In genomic region chr17:80866050-80866793, GRCh38 we compare ENCODE assay signal across 8 cellular contexts.
DNase-seq lines count a peak whose midpoint lies in the region; ATAC-seq and TF ChIP-seq lines count a peak whose summit lies in the region.

No MANE protein-coding gene starts in this region.

- H3K27ac ChIP-seq in DND-41 (ENCODE audit: low read length), result no peak overlapping the region
- no peak overlapping the region for H3K27ac ChIP-seq in prostate gland

- WGBS in prostate gland, result 19% methylated on average over 8 of the region's 8 CpGs

- DNase-seq in DND-41, result peak; percentile 69
- DNase-seq in MG63, result peak; percentile 71
- DNase-seq in SK-MEL-5 (ENCODE audit: low read depth, low spot score), result peak; percentile 90
- DNase-seq in activated naive CD4-positive, alpha-beta T cell treated with anti-CD3 and anti-CD28 coated beads, Interleukin-2, amount 10 ng/mL, durations not matched to agents 7 days and 5 days, result peak; percentile 83
- DNase-seq in glomerular visceral epithelial cell (ENCODE audit: extremely low spot score), result peak; percentile 70
- peak; percentile 44 for DNase-seq in prostate gland (ENCODE audit: low spot score)

- peak overlapping the region; percentile 25 for H3K27ac Mint-ChIP-seq in activated naive CD4-positive, alpha-beta T cell treated with anti-CD3 and anti-CD28 coated beads, Interleukin-2, amount 10 ng/mL, durations not matched to agents 7 days and 5 days

- no peak overlapping the region for H3K4me3 Mint-ChIP-seq in activated naive CD4-positive, alpha-beta T cell treated with anti-CD3 and anti-CD28 coated beads, Interleukin-2, amount 10 ng/mL, durations not matched to agents 7 days and 5 days

- H3K4me2 ChIP-seq in DND-41 (ENCODE audit: insufficient read depth, low read length), result no peak overlapping the region

- H3K9me3 ChIP-seq in DND-41 (ENCODE audit: insufficient read depth, low read length, severe bottlenecking), result no peaks in the 10 kb centered on the region
- H3K9me3 ChIP-seq in MG63, result no peaks in the 10 kb centered on the region
- no peaks in the 10 kb centered on the region for H3K9me3 ChIP-seq in prostate gland

- in situ Hi-C loops in SK-MEL-5 (cut with HindIII; ENCODE audit: low pct_unique_long_range_greater_than_20kb, low sequenced_read_pairs), result loop anchor here (10.0 kb wide), 1 partner anchor 251 kb away; no protein-coding TSS in a partner anchor

- intact Hi-C loops in prostate gland (cut with DNase I), result loop anchor here (2.0 to 10.0 kb wide), 3 partner anchors 105 to 439 kb away; partner anchors contain the start of gene RPTOR

- no peaks in the 10 kb centered on the region for H3K79me2 ChIP-seq in DND-41 (ENCODE audit: insufficient read depth, low read length)

- H4K20me1 ChIP-seq in DND-41 (ENCODE audit: insufficient read depth, low read length), result no peaks in the 10 kb centered on the region

- H3K27me3 Mint-ChIP-seq in activated naive CD4-positive, alpha-beta T cell treated with anti-CD3 and anti-CD28 coated beads, Interleukin-2, amount 10 ng/mL, durations not matched to agents 7 days and 5 days, result no peaks in the 10 kb centered on the region

- H3K9ac ChIP-seq in DND-41 (ENCODE audit: low read depth, low read length), result no peak overlapping the region

- H3K4me1 ChIP-seq in DND-41 (ENCODE audit: insufficient read depth, low read length), result peaks cover 4% of the 10 kb centered on the region; the same call in 1 of the 2 replicates
- no peaks in the 10 kb centered on the region for H3K4me1 ChIP-seq in prostate gland (replicated peaks)

- H3K27me3 ChIP-seq in DND-41 (ENCODE audit: insufficient read depth, low read length, poor library complexity) (no peaks in the 10 kb centered on the region), MG63 (no peaks in the 10 kb centered on the region), prostate gland (replicated peaks; ENCODE audit: insufficient read depth) (no peaks in the 10 kb centered on the region)

- peak; percentile 84 for ATAC-seq in DND-41 (ENCODE audit: insufficient read depth, low read depth)
- ATAC-seq in HG03565 (IDR thresholded peaks at IDR 0.05; ENCODE audit: unreplicated experiment), result no peak
- no peak for ATAC-seq in HG03571 (IDR thresholded peaks at IDR 0.05; ENCODE audit: unreplicated experiment)

- H3K4me3 ChIP-seq in DND-41 (ENCODE audit: low read depth in 1 of 2, low read length in 2 of 2) (no peak overlapping the region), MG63 (no peak overlapping the region), prostate gland (no peak overlapping the region)

- no peak for TF ChIP-seq POLR2A in prostate gland (IDR thresholded peaks at IDR 0.05)

- CTCF ChIA-PET in activated naive CD4-positive, alpha-beta T cell treated with anti-CD3 and anti-CD28 coated beads, Interleukin-2, amount 10 ng/mL, durations not matched to agents 7 days and 5 days (lab: Charles Lee), result interaction anchor here (0.7 to 3.2 kb wide), 4 partner anchors 10 to 104 kb away, joined by 3 to 30 read pairs (median 4); no protein-coding TSS in a partner anchor

- H3K36me3 Mint-ChIP-seq in activated naive CD4-positive, alpha-beta T cell treated with anti-CD3 and anti-CD28 coated beads, Interleukin-2, amount 10 ng/mL, durations not matched to agents 7 days and 5 days, result peaks cover 58% of the 10 kb centered on the region

- H3K36me3 ChIP-seq in DND-41 (ENCODE audit: insufficient read depth, low read length) (peaks cover 13% of the 10 kb centered on the region), MG63 (peaks cover 37% of the 10 kb centered on the region), prostate gland (no peaks in the 10 kb centered on the region)

- peaks cover 17% of the 10 kb centered on the region for H3K9me3 Mint-ChIP-seq in activated naive CD4-positive, alpha-beta T cell treated with anti-CD3 and anti-CD28 coated beads, Interleukin-2, amount 10 ng/mL, durations not matched to agents 7 days and 5 days

- H2AFZ ChIP-seq in DND-41 (ENCODE audit: low read depth, low read length), result no peak overlapping the region

- peaks cover 89% of the 10 kb centered on the region for H3K4me1 Mint-ChIP-seq in activated naive CD4-positive, alpha-beta T cell treated with anti-CD3 and anti-CD28 coated beads, Interleukin-2, amount 10 ng/mL, durations not matched to agents 7 days and 5 days

- TF ChIP-seq CTCF in DND-41 (IDR thresholded peaks at IDR 0.05; ENCODE audit: borderline replicate concordance, extremely low read depth, low read length, poor library complexity, severe bottlenecking), result peak; percentile 80
- peak; percentile 32 to 71 (median 56) for TF ChIP-seq CTCF in prostate gland (IDR thresholded peaks at IDR 0.05)
